7 cellular contexts compared by ENCODE assay signal in the genomic region with DNA sequence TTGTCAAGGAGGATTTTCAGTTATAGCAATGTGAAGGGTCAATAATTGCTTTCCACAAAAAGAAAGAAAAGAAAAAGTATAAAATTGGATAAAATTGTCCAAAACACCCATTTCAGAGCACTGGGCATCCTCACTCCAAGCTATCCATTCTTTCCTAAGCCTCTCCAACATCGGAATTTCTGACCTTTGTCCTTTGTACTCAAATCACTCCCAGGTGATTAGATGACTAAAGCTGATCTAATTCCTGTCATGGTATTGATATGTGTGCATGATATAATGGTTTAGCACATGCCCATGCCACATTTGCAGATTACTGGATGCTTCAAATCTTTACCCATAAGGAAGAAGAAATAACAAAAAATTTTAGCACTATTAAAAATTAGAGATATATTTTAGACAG.
"Had no signal": no experiment of that assay in that cellular context is flagged by ENCODE, and none has a peak within 500 bp of the region (broad histone marks: within the 10 kb centered on the region; RNA-seq: fewer than 3 reads in every experiment).

No MANE protein-coding gene starts in this region.

- ATAC-seq: HCT116 had no signal

- H2AFZ ChIP-seq: GM23248 had no signal

- H3K27ac ChIP-seq: GM23248, HL-60, KMS-11 had no signal

- H3K4me2 ChIP-seq: KMS-11 had no signal

- H3K36me3 ChIP-seq: HAP-1 had no signal

- H3K4me1 ChIP-seq: HAP-1 had no signal

- H3K4me3 ChIP-seq: GM23248, HAP-1 had no signal

- DNase-seq: GOT3, H7 had no signal

- H3K9ac ChIP-seq: GM23248, KMS-11 had no signal

- H3K9me3 ChIP-seq: HAP-1 had no signal
